In genomic region chr3:20741381-20741780, GRCh38 we compare ENCODE assay signal across 26 cellular contexts.
"Had no signal": no experiment of that assay in that cellular context is flagged by ENCODE, and none has a peak within 500 bp of the region (broad histone marks: within the 10 kb centered on the region; RNA-seq: fewer than 3 reads in every experiment).

No MANE protein-coding gene starts in this region.

- FAIRE-seq: colon, urothelium cell line had no signal

- H3K27me3 Mint-ChIP-seq: natural killer cell treated with Interleukin-12 subunit alpha and Interleukin-12 subunit beta and Interleukin-15 and Interleukin-18, amount 100 ng/mL, for 72 hours; progenitor cell of endocrine pancreas had no signal

- H3K36me3 ChIP-seq: gastrocnemius medialis, left ventricle myocardium inferior, lower lobe of right lung, right atrium auricular region, sigmoid colon, stomach, tibial artery, upper lobe of left lung had no signal

- H3K9me3 ChIP-seq: gastrocnemius medialis, left ventricle myocardium inferior, lower lobe of right lung, right atrium auricular region, sigmoid colon, stomach, testis, tibial artery, upper lobe of left lung had no signal

- H3K27me3 ChIP-seq: gastrocnemius medialis, right atrium auricular region, sigmoid colon, stomach, testis, tibial artery, upper lobe of left lung had no signal

- H3K4me1 ChIP-seq: left ventricle myocardium inferior, lower lobe of right lung, parathyroid adenoma, right atrium auricular region, stomach, upper lobe of left lung had no signal

- H3K9me3 Mint-ChIP-seq: endodermal cell; neural crest cell; stimulated activated effector memory CD8-positive, alpha-beta T cell treated with anti-CD3 and anti-CD28 coated beads, Interleukin-12 subunit alpha, Interleukin-12 subunit beta, amount 100 ng/mL, for 72 hours had no signal

- H3K27ac Mint-ChIP-seq: endodermal cell; natural killer cell treated with Interleukin-12 subunit alpha and Interleukin-12 subunit beta and Interleukin-15 and Interleukin-18, amount 100 ng/mL, for 72 hours; stimulated activated effector memory CD8-positive, alpha-beta T cell treated with anti-CD3 and anti-CD28 coated beads, Interleukin-12 subunit alpha, Interleukin-12 subunit beta, amount 100 ng/mL, for 72 hours had no signal

- H3K4me3 Mint-ChIP-seq: endodermal cell; natural killer cell treated with Interleukin-12 subunit alpha and Interleukin-12 subunit beta and Interleukin-15 and Interleukin-18, amount 100 ng/mL, for 72 hours; neural crest cell; stimulated activated effector memory CD8-positive, alpha-beta T cell treated with anti-CD3 and anti-CD28 coated beads, Interleukin-12 subunit alpha, Interleukin-12 subunit beta, amount 100 ng/mL, for 72 hours had no signal

- H3K27ac ChIP-seq: epithelial cell of prostate, gastrocnemius medialis, left ventricle myocardium inferior, lower lobe of right lung, parathyroid adenoma, right atrium auricular region, sigmoid colon, stomach, testis, tibial artery, upper lobe of left lung had no signal

- H3K36me3 Mint-ChIP-seq: natural killer cell treated with Interleukin-12 subunit alpha and Interleukin-12 subunit beta and Interleukin-15 and Interleukin-18, amount 100 ng/mL, for 72 hours; stimulated activated effector memory CD8-positive, alpha-beta T cell treated with anti-CD3 and anti-CD28 coated beads, Interleukin-12 subunit alpha, Interleukin-12 subunit beta, amount 100 ng/mL, for 72 hours had no signal

- ATAC-seq: esophagus mucosa; gastrocnemius medialis; left colon; lower lobe of right lung; natural killer cell treated with Interleukin-12 subunit alpha and Interleukin-12 subunit beta and Interleukin-15 and Interleukin-18, amount 100 ng/mL, for 72 hours; stimulated activated effector memory CD8-positive, alpha-beta T cell treated with anti-CD3 and anti-CD28 coated beads, Interleukin-12 subunit alpha, Interleukin-12 subunit beta, amount 100 ng/mL, for 72 hours had no signal

- H2AFZ ChIP-seq: parathyroid adenoma had no signal

- H3K79me2 ChIP-seq: parathyroid adenoma had no signal

- H3K4me1 Mint-ChIP-seq: stimulated activated effector memory CD8-positive, alpha-beta T cell treated with anti-CD3 and anti-CD28 coated beads, Interleukin-12 subunit alpha, Interleukin-12 subunit beta, amount 100 ng/mL, for 72 hours had no signal

- H3K4me3 ChIP-seq: gastrocnemius medialis, left ventricle myocardium inferior, lower lobe of right lung, right atrium auricular region, sigmoid colon, stomach, testis, tibial artery, upper lobe of left lung had no signal

- DNase-seq: effector CD8-positive, alpha-beta T cell; endodermal cell; foreskin fibroblast; gastrocnemius medialis; head of caudate nucleus; left colon; left ventricle myocardium inferior; lower lobe of right lung; sigmoid colon; stimulated activated CD4-positive, alpha-beta T cell treated with anti-CD3 and anti-CD28 coated beads, Interleukin-2, amount 100 ng/mL, for 24 hours; stimulated activated CD4-positive, alpha-beta T cell treated with anti-CD3 and anti-CD28 coated beads, Interleukin-4, amount 100 ng/mL, for 24 hours; stimulated activated naive CD4-positive, alpha-beta T cell treated with Interleukin-2 at 50 U/mL for 16 hours; stomach; testis; tibial artery; upper lobe of left lung had no signal

- H3K9ac ChIP-seq: parathyroid adenoma had no signal
